ENCODE assay signal across 13 cellular contexts in genomic region chrX:95762716-95763115, GRCh38.
A peak's percentile ranks its signal among the peaks of the same experiment; 100 is the strongest.
DNase-seq lines count a peak whose midpoint lies in the region; ATAC-seq and TF ChIP-seq lines count a peak whose summit lies in the region.
"Had no signal": no experiment of that assay in that cellular context is flagged by ENCODE, and none has a peak within 500 bp of the region (broad histone marks: within the 10 kb centered on the region; RNA-seq: fewer than 3 reads in every experiment).

No MANE protein-coding gene starts in this region.

- H3K27ac ChIP-seq in GM23338 (ENCODE audit: low read depth) (no peak overlapping the region), PC-3 (ENCODE audit: low read length) (no peak overlapping the region), heart left ventricle (no peak overlapping the region), gastroesophageal sphincter (no peak overlapping the region)

- H4K20me1 ChIP-seq in GM23338 (replicated peaks; ENCODE audit: insufficient read depth) (no peaks in the 10 kb centered on the region), PC-3 (ENCODE audit: low read length) (no peaks in the 10 kb centered on the region)

- H3K27me3 ChIP-seq in GM23338 (ENCODE audit: insufficient read depth), result no peaks in the 10 kb centered on the region
- no peaks in the 10 kb centered on the region for H3K27me3 ChIP-seq in PC-3 (ENCODE audit: low read length)
- H3K27me3 ChIP-seq in heart left ventricle, result peaks cover 0 to 6% (median 0%) of the 10 kb centered on the region in 9 donors
- H3K27me3 ChIP-seq in gastroesophageal sphincter, result no peaks in the 10 kb centered on the region

- H3K4me1 Mint-ChIP-seq in GM23338, result peaks cover 15% of the 10 kb centered on the region
- no peaks in the 10 kb centered on the region for H3K4me1 Mint-ChIP-seq in activated naive CD8-positive, alpha-beta T cell treated with anti-CD3 and anti-CD28 coated beads, Interleukin-2, amount 50 U/mL, for 24 hours

- no TSS peak for BruUV-seq in PC-3 (replicated peaks; lab: Mats Ljungman, UMichigan)

- H3K4me3 Mint-ChIP-seq in GM23338, result no peak overlapping the region
- H3K4me3 Mint-ChIP-seq in activated naive CD8-positive, alpha-beta T cell treated with anti-CD3 and anti-CD28 coated beads, Interleukin-2, amount 50 U/mL, for 24 hours, result no peak overlapping the region
- H3K4me3 Mint-ChIP-seq: activated B cell treated with CpG ODN at 0.5 μM for 24 hours; stimulated activated naive CD8-positive, alpha-beta T cell treated with anti-CD3 and anti-CD28 coated beads, Interleukin-15, Interleukin-2, amounts not matched to agents 100 ng/mL and 50 ng/mL, for 24 hours had no signal

- no peak overlapping the region for H2AFZ ChIP-seq in GM23338
- no peak overlapping the region for H2AFZ ChIP-seq in PC-3 (ENCODE audit: low read length)

- TF ChIP-seq EP300 in gastroesophageal sphincter (IDR thresholded peaks at IDR 0.05), result no peak

- H3K36me3 ChIP-seq in GM23338 (ENCODE audit: insufficient read depth) (no peaks in the 10 kb centered on the region), PC-3 (ENCODE audit: low read depth, low read length) (no peaks in the 10 kb centered on the region), heart left ventricle (no peaks in the 10 kb centered on the region), gastroesophageal sphincter (no peaks in the 10 kb centered on the region)

- H3K36me3 Mint-ChIP-seq in GM23338 (ENCODE audit: low read depth), result no peaks in the 10 kb centered on the region
- H3K36me3 Mint-ChIP-seq in activated naive CD8-positive, alpha-beta T cell treated with anti-CD3 and anti-CD28 coated beads, Interleukin-2, amount 50 U/mL, for 24 hours (ENCODE audit: low read depth), result no peaks in the 10 kb centered on the region

- TF ChIP-seq CTCF in GM23338 (conservative IDR thresholded peaks at IDR 0.05; ENCODE audit: low read depth in 2 of 2), result peak; percentile 48 to 59
- peak; percentile 40; the same call in 1 of the 2 replicates for TF ChIP-seq CTCF in PC-3 (conservative IDR thresholded peaks at IDR 0.05; ENCODE audit: low read depth, low read length)
- no peak for TF ChIP-seq CTCF in heart left ventricle (IDR thresholded peaks at IDR 0.05)
- no peak for TF ChIP-seq CTCF in gastroesophageal sphincter (IDR thresholded peaks at IDR 0.05)

- H3K4me2 ChIP-seq in GM23338, result no peak overlapping the region
- H3K4me2 ChIP-seq in PC-3 (ENCODE audit: low read length), result no peak overlapping the region

- no peaks in the 10 kb centered on the region for H3K9me3 Mint-ChIP-seq in GM23338
- no peaks in the 10 kb centered on the region for H3K9me3 Mint-ChIP-seq in activated naive CD8-positive, alpha-beta T cell treated with anti-CD3 and anti-CD28 coated beads, Interleukin-2, amount 50 U/mL, for 24 hours
- H3K9me3 Mint-ChIP-seq: activated B cell treated with CpG ODN at 0.5 μM for 24 hours; stimulated activated naive CD8-positive, alpha-beta T cell treated with anti-CD3 and anti-CD28 coated beads, Interleukin-15, Interleukin-2, amounts not matched to agents 100 ng/mL and 50 ng/mL, for 24 hours had no signal

- H3K79me2 ChIP-seq in GM23338 (replicated peaks; ENCODE audit: insufficient read depth) (no peaks in the 10 kb centered on the region), PC-3 (ENCODE audit: low read length) (no peaks in the 10 kb centered on the region)

- H3K4me3 ChIP-seq in GM23338 (no peak overlapping the region), PC-3 (ENCODE audit: low read length) (no peak overlapping the region), heart left ventricle (no peak overlapping the region), gastroesophageal sphincter (no peak overlapping the region)

- intact Hi-C loops in PC-3 (cut with micrococcal nuclease), result loop anchor here (10.0 kb wide), 3 partner anchors 142 to 708 kb away; no protein-coding TSS in a partner anchor
- intact Hi-C loops in heart left ventricle (cut with DNase I), result loop anchor here in 1 of 10 donors (10.0 kb wide), 1 partner anchor 422 kb away; no protein-coding TSS in a partner anchor

- CTCF ChIA-PET in PC-3 (lab: Charles Lee), result no interaction called here

- 50 to 62% (median 55%) methylated on average over 1 of the region's 1 CpG for WGBS in heart left ventricle, 4 donors
- WGBS in gastroesophageal sphincter (ENCODE audit: low coverage in 1 of 2), 2 donors, result no CpG with 5 or more reads among the region's 1 CpG

- H3K9ac ChIP-seq in PC-3 (ENCODE audit: low read length), result no peak overlapping the region

- TF ChIP-seq POLR2A in heart left ventricle (IDR thresholded peaks at IDR 0.05) (no peak), gastroesophageal sphincter (IDR thresholded peaks at IDR 0.05) (no peak)

- H3K9me3 ChIP-seq in PC-3 (ENCODE audit: low read length), result no peaks in the 10 kb centered on the region
- H3K9me3 ChIP-seq in heart left ventricle, result no peaks in the 10 kb centered on the region
- no peaks in the 10 kb centered on the region for H3K9me3 ChIP-seq in gastroesophageal sphincter

- H3K27ac Mint-ChIP-seq in GM23338, result no peak overlapping the region
- no peak overlapping the region for H3K27ac Mint-ChIP-seq in activated naive CD8-positive, alpha-beta T cell treated with anti-CD3 and anti-CD28 coated beads, Interleukin-2, amount 50 U/mL, for 24 hours
- H3K27ac Mint-ChIP-seq: activated B cell treated with CpG ODN at 0.5 μM for 24 hours; stimulated activated naive CD8-positive, alpha-beta T cell treated with anti-CD3 and anti-CD28 coated beads, Interleukin-15, Interleukin-2, amounts not matched to agents 100 ng/mL and 50 ng/mL, for 24 hours had no signal

- POLR2A ChIA-PET in PC-3 (lab: Charles Lee; ENCODE audit: unreplicated experiment), result no interaction called here

- DNase-seq in Caki2 (ENCODE audit: low read depth) (peak; percentile 8), GM23338 (ENCODE audit: low spot score) (peak; percentile 48), PC-3 (peak; percentile 1), iPS-NIHi11 (ENCODE audit: low spot score) (peak; percentile 3), heart left ventricle (no peak), DMS153 treated with DMSO at 0.1 percent for 48 hours (lab: John Stamatoyannopoulos, UW; ENCODE audit: unreplicated experiment) (no peak)
- no peak for DNase-seq in activated naive CD8-positive, alpha-beta T cell treated with anti-CD3 and anti-CD28 coated beads, Interleukin-2, amount 50 U/mL, for 24 hours
- DNase-seq: activated B cell treated with CpG ODN at 0.5 μM for 24 hours, cortex of kidney, KG1, right cardiac atrium had no signal

- H3K9me2 ChIP-seq in GM23338 (ENCODE audit: insufficient read depth) (no peaks in the 10 kb centered on the region), PC-3 (replicated peaks; ENCODE audit: low read length) (no peaks in the 10 kb centered on the region)

- peaks cover 16% of the 10 kb centered on the region for H3K4me1 ChIP-seq in GM23338 (ENCODE audit: insufficient read depth)
- no peaks in the 10 kb centered on the region for H3K4me1 ChIP-seq in PC-3 (ENCODE audit: insufficient read depth, low read length)
- no peaks in the 10 kb centered on the region for H3K4me1 ChIP-seq in heart left ventricle
- H3K4me1 ChIP-seq in gastroesophageal sphincter, result no peaks in the 10 kb centered on the region

- H3F3A ChIP-seq in GM23338 (replicated peaks; ENCODE audit: low read depth) (no peaks in the 10 kb centered on the region), PC-3 (ENCODE audit: low read length, unreplicated experiment) (no peaks in the 10 kb centered on the region)

- in situ Hi-C loops in Caki2 (cut with HindIII; ENCODE audit: low pct_unique_long_range_greater_than_20kb, low sequenced_read_pairs), result no loop called here

- H3K27me3 Mint-ChIP-seq in GM23338 (ENCODE audit: insufficient read depth, low read depth, poor library complexity), result no peaks in the 10 kb centered on the region
- H3K27me3 Mint-ChIP-seq in activated naive CD8-positive, alpha-beta T cell treated with anti-CD3 and anti-CD28 coated beads, Interleukin-2, amount 50 U/mL, for 24 hours, result no peaks in the 10 kb centered on the region
- H3K27me3 Mint-ChIP-seq: activated B cell treated with CpG ODN at 0.5 μM for 24 hours; stimulated activated naive CD8-positive, alpha-beta T cell treated with anti-CD3 and anti-CD28 coated beads, Interleukin-15, Interleukin-2, amounts not matched to agents 100 ng/mL and 50 ng/mL, for 24 hours had no signal

- ATAC-seq in GM23338 (peak; percentile 61), PC-3 (no peak), heart left ventricle (no peak), gastroesophageal sphincter (no peak)
- ATAC-seq in activated naive CD8-positive, alpha-beta T cell treated with anti-CD3 and anti-CD28 coated beads, Interleukin-2, amount 50 U/mL, for 24 hours, result no peak
- ATAC-seq: right cardiac atrium had no signal

TF ChIP-seq in GM23338, 12 proteins besides CTCF, POLR2A, EP300 and RAD21 (continues in another document):
- TF ChIP-seq EZH2phosphoT487 (IDR thresholded peaks at IDR 0.05; ENCODE audit: unreplicated experiment) (no peak), CREB1 (CRISPR knock-in tag; IDR thresholded peaks at IDR 0.05; ENCODE audit: low read depth) (no peak), REST (IDR thresholded peaks at IDR 0.05; ENCODE audit: unreplicated experiment) (no peak), STAT1 (IDR thresholded peaks at IDR 0.05; ENCODE audit: unreplicated experiment) (no peak), ZNF331 (CRISPR knock-in tag; IDR thresholded peaks at IDR 0.05; ENCODE audit: low read depth) (no peak), EZH2 (IDR thresholded peaks at IDR 0.05; ENCODE audit: low read depth, unreplicated experiment) (no peak)

Comparison
In these comparisons a context has a peak if more than half of its experiments do, and no peak if none do; other contexts are left out.
1. DNase-seq: peak in Caki2 (single experiment), GM23338 (single experiment), PC-3 (single experiment) and iPS-NIHi11 (single experiment); none in activated naive CD8-positive, alpha-beta T cell treated with anti-CD3 and anti-CD28 coated beads, Interleukin-2, amount 50 U/mL, for 24 hours (single experiment), heart left ventricle (0 of 5) and DMS153 treated with DMSO at 0.1 percent for 48 hours (single experiment).
2. CTCF ChIP-seq: peak in GM23338 (2 of 2) and PC-3 (single experiment); none in heart left ventricle (0 of 12) and gastroesophageal sphincter (0 of 4).